Comparison of ENCODE assay signal across 1 cellular context in genomic region chr15:39704684-39705083, GRCh38.
TF ChIP-seq lines count a peak whose summit lies in the region.

No MANE protein-coding gene starts in this region.

TF ChIP-seq in K562, 482 proteins besides CTCF, POLR2A, EP300 and RAD21 (continued from another document and continues in another):
- TF ChIP-seq ZNF592 (IDR thresholded peaks at IDR 0.05) = peak; percentile 67; the same call in 1 of the 2 replicates
- 0 out of 4 replicates have a peak, but pooled peaks of 1 of the 2 experiments have one; percentile 54 for TF ChIP-seq ZMIZ1 (IDR thresholded peaks at IDR 0.05; ENCODE audit: low read depth in 2 of 2, low read length in 2 of 2)
- TF ChIP-seq MECOM (CRISPR knock-in tag; IDR thresholded peaks at IDR 0.05) = peak; percentile 85
- TF ChIP-seq TCF3 (CRISPR knock-in tag; IDR thresholded peaks at IDR 0.05) = peak; percentile 90
- TF ChIP-seq PBX2 (CRISPR knock-in tag; IDR thresholded peaks at IDR 0.05; ENCODE audit: low read depth) = no peak
- peak; percentile 93 for TF ChIP-seq PBX2 (tag; conservative IDR thresholded peaks at IDR 0.05; ENCODE audit: low read depth)
- TF ChIP-seq CEBPB (tag; IDR thresholded peaks at IDR 0.05) = peak; percentile 95
- TF ChIP-seq NRF1 (conservative IDR thresholded peaks at IDR 0.05 in 1 of 2, IDR thresholded peaks at IDR 0.05 in 1 of 2) = 0 out of 4 replicates have a peak, but pooled peaks of 1 of the 2 experiments have one; percentile 18
- peak; percentile 90 for TF ChIP-seq C11orf30 (IDR thresholded peaks at IDR 0.05; ENCODE audit: low read depth)
- TF ChIP-seq TRIM24 (IDR thresholded peaks at IDR 0.05) = peak; percentile 57 to 80; a peak in 2 of 4 replicates
- peak; percentile 94 for TF ChIP-seq NFE2 (IDR thresholded peaks at IDR 0.05; ENCODE audit: low read depth)
- TF ChIP-seq MLLT1 (IDR thresholded peaks at IDR 0.05) = no peak
- peak; percentile 90 for TF ChIP-seq TEAD4 (IDR thresholded peaks at IDR 0.05; ENCODE audit: low read length)
- no peak for TF ChIP-seq TEAD4 (CRISPR knock-in tag; IDR thresholded peaks at IDR 0.05; ENCODE audit: borderline replicate concordance)
- TF ChIP-seq SRF (CRISPR knock-in tag; IDR thresholded peaks at IDR 0.05) = peak in 1 of 2 experiments; percentile 90; a peak in 1 of 4 replicates
- no peak for TF ChIP-seq SMAD1 (IDR thresholded peaks at IDR 0.05; ENCODE audit: low read depth, low read length, partially characterized antibody)
- TF ChIP-seq SOX6 (IDR thresholded peaks at IDR 0.05) = peak; percentile 93
- TF ChIP-seq L3MBTL2 (IDR thresholded peaks at IDR 0.05) = peak; percentile 61
- peak; percentile 67; the same call in 1 of the 2 replicates for TF ChIP-seq CHAMP1 (IDR thresholded peaks at IDR 0.05)
- TF ChIP-seq ATF7 (IDR thresholded peaks at IDR 0.05) = peak; percentile 45; the same call in 1 of the 2 replicates
- peak; percentile 96 for TF ChIP-seq MEIS2 (IDR thresholded peaks at IDR 0.05; ENCODE audit: partially characterized antibody)
- TF ChIP-seq BRF1 (IDR thresholded peaks at IDR 0.05; ENCODE audit: borderline replicate concordance, extremely low read depth, insufficient read length) = no peak
- 0 out of 4 replicates have a peak, but pooled peaks of 1 of the 2 experiments have one; percentile 37 for TF ChIP-seq MNT (conservative IDR thresholded peaks at IDR 0.05)
- TF ChIP-seq CTBP1 (IDR thresholded peaks at IDR 0.05; ENCODE audit: borderline replicate concordance) = peak; percentile 56; the same call in 1 of the 2 replicates
- TF ChIP-seq HEY1 (CRISPR knock-in tag; IDR thresholded peaks at IDR 0.05; ENCODE audit: borderline replicate concordance) = no peak
- TF ChIP-seq CEBPG (CRISPR knock-in tag; IDR thresholded peaks at IDR 0.05) = peak; percentile 78
- peak; percentile 82 to 87 for TF ChIP-seq CEBPG (tag; conservative IDR thresholded peaks at IDR 0.05 in 1 of 2, IDR thresholded peaks at IDR 0.05 in 1 of 2)
- no peak for TF ChIP-seq PRPF4 (IDR thresholded peaks at IDR 0.05; ENCODE audit: insufficient read depth, low read depth, low read length, poor library complexity, severe bottlenecking)
- TF ChIP-seq PHTF2 (CRISPR knock-in tag; IDR thresholded peaks at IDR 0.05) = no peak
- TF ChIP-seq SMARCA4 (IDR thresholded peaks at IDR 0.05) = peak; percentile 91
- peak; percentile 38; the same call in 1 of the 2 replicates for TF ChIP-seq NFIC (IDR thresholded peaks at IDR 0.05)
- TF ChIP-seq ATF1 (CRISPR knock-in tag; IDR thresholded peaks at IDR 0.05) = no peak
- 0 out of 2 replicates have a peak, but pooled peaks have one; percentile 23 for TF ChIP-seq ATF1 (tag; IDR thresholded peaks at IDR 0.05)
- TF ChIP-seq BACH1 (tag; IDR thresholded peaks at IDR 0.05) = peak; percentile 82
- no peak for TF ChIP-seq HSF4 (CRISPR knock-in tag; IDR thresholded peaks at IDR 0.05; ENCODE audit: borderline replicate concordance)
- peak; percentile 58; the same call in 1 of the 2 replicates for TF ChIP-seq LEF1 (IDR thresholded peaks at IDR 0.05)
- TF ChIP-seq NEUROD1 (IDR thresholded peaks at IDR 0.05; ENCODE audit: borderline replicate concordance, low read depth, low read length, partially characterized antibody) = peak; percentile 37
- TF ChIP-seq RFX1 (IDR thresholded peaks at IDR 0.05) = peak; percentile 57
- no peak for TF ChIP-seq RBFOX2 (IDR thresholded peaks at IDR 0.05; ENCODE audit: low read depth, low read length)
- peak; percentile 64; the same call in 1 of the 2 replicates for TF ChIP-seq SMARCE1 (IDR thresholded peaks at IDR 0.05)
- peak; percentile 81 for TF ChIP-seq PKNOX1 (IDR thresholded peaks at IDR 0.05)
- peak; percentile 83 for TF ChIP-seq MAFK (IDR thresholded peaks at IDR 0.05; ENCODE audit: low read length)
- peak; percentile 26; the same call in 1 of the 2 replicates for TF ChIP-seq EP400 (IDR thresholded peaks at IDR 0.05)
- peak; percentile 93 for TF ChIP-seq ARID1B (IDR thresholded peaks at IDR 0.05)
- peak; percentile 75 for TF ChIP-seq GATAD2B (IDR thresholded peaks at IDR 0.05; ENCODE audit: borderline replicate concordance)
- TF ChIP-seq MBD1 (CRISPR knock-in tag; IDR thresholded peaks at IDR 0.05) = no peak
- TF ChIP-seq PPARD (CRISPR knock-in tag; IDR thresholded peaks at IDR 0.05) = no peak
- TF ChIP-seq TFAM (CRISPR knock-in tag; conservative IDR thresholded peaks at IDR 0.05) = no peak
